24 cellular contexts compared by ENCODE assay signal in genomic region chrX:68842351-68842750, GRCh38. TPM values are rescaled to one million over a fixed set of nuclear protein-coding genes. Genes with fewer than 3 reads are reported as not detected.
A peak's percentile ranks its signal among the peaks of the same experiment; 100 is the strongest.
DNase-seq lines count a peak whose midpoint lies in the region; ATAC-seq, FAIRE-seq and TF ChIP-seq lines count a peak whose summit lies in the region.
"Had no signal": no experiment of that assay in that cellular context is flagged by ENCODE, and none has a peak within 500 bp of the region (broad histone marks: within the 10 kb centered on the region; RNA-seq: fewer than 3 reads in every experiment).

No MANE protein-coding gene starts in this region.

- dilution Hi-C loops in IMR-90 (cut with HindIII; ENCODE audit: low sequenced_read_pairs, unreplicated experiment): no loop called here

- TF ChIP-seq CTCF in IMR-90 (conservative IDR thresholded peaks at IDR 0.05; ENCODE audit: low read depth, low read length) (no peak), foreskin keratinocyte (conservative IDR thresholded peaks at IDR 0.05) (no peak), GM13977 (IDR thresholded peaks at IDR 0.05; ENCODE audit: extremely low read depth, insufficient read depth, missing control alignments) (no peak)

- no peak overlapping the region for H3K4ac ChIP-seq in IMR-90 (ENCODE audit: low read depth, low read length)

- H2BK20ac ChIP-seq in IMR-90 (ENCODE audit: low read depth, low read length): no peak overlapping the region

- H3K4me1 ChIP-seq in IMR-90 (ENCODE audit: control insufficient read depth, insufficient read depth, low read length): peaks cover 5% of the 10 kb centered on the region; the same call in 1 of the 2 replicates
- peaks cover 23% of the 10 kb centered on the region for H3K4me1 ChIP-seq in foreskin keratinocyte
- H3K4me1 ChIP-seq in small intestine (ENCODE audit: control insufficient read depth in 2 of 2, insufficient read depth in 1 of 2, low read depth in 1 of 2, low read length in 1 of 2): no peaks in the 10 kb centered on the region

- H3K18ac ChIP-seq in IMR-90 (ENCODE audit: low read depth, low read length): no peak overlapping the region

- no peak for ATAC-seq in IMR-90 (ENCODE audit: low read depth)
- ATAC-seq in T-helper 17 cell: no peak
- ATAC-seq in foreskin keratinocyte: peak; percentile 11
- no peak for ATAC-seq in HG02798 (IDR thresholded peaks at IDR 0.05; ENCODE audit: poor library complexity, unreplicated experiment)
- no peak for ATAC-seq in HG02840 (IDR thresholded peaks at IDR 0.05; ENCODE audit: low FRiP score, unreplicated experiment)
- ATAC-seq: CD8-positive, alpha-beta T cell; GM23338; stimulated activated naive CD8-positive, alpha-beta T cell treated with anti-CD3 and anti-CD28 coated beads, Interleukin-15, Interleukin-2, amounts not matched to agents 100 U/mL and 50 U/mL, for 24 hours had no signal

- no peak overlapping the region for H2AK9ac ChIP-seq in IMR-90 (replicated peaks; ENCODE audit: low read depth, low read length, poor library complexity)

- H3K79me1 ChIP-seq in IMR-90 (ENCODE audit: low read depth in 1 of 2, low read length in 2 of 2): peaks cover 0 to 11% of the 10 kb centered on the region in 2 experiments; a peak in 2 of 4 replicates

- H3K9me3 ChIP-seq in IMR-90 (ENCODE audit: control insufficient read depth, insufficient read depth, low read length) (no peaks in the 10 kb centered on the region), T-helper 17 cell (ENCODE audit: control insufficient read depth, low read length, poor library complexity, severe bottlenecking) (no peaks in the 10 kb centered on the region), small intestine (ENCODE audit: control insufficient read depth, low read depth) (no peaks in the 10 kb centered on the region)
- H3K9me3 ChIP-seq: heart left ventricle, sigmoid colon had no signal

- no peak overlapping the region for H3K56ac ChIP-seq in IMR-90 (ENCODE audit: extremely low read depth, insufficient read depth, low read length)

- H3K27me3 Mint-ChIP-seq in T-helper 17 cell: no peaks in the 10 kb centered on the region
- H3K27me3 Mint-ChIP-seq: activated B cell treated with CpG ODN at 0.5 μM for 24 hours; activated naive CD4-positive, alpha-beta T cell treated with anti-CD3 and anti-CD28 coated beads, Interleukin-2, amount 50 U/mL, for 24 hours had no signal

- in situ Hi-C loops in IMR-90 (cut with MboI; ENCODE audit: low sequenced_read_pairs) (loop anchor here (25.0 kb wide), 1 partner anchor 195 kb away; no protein-coding TSS in a partner anchor), GM13977 (cut with MboI; ENCODE audit: low pct_unique_long_range_greater_than_20kb, low sequenced_read_pairs, unreplicated experiment) (no loop called here)

- H4K91ac ChIP-seq in IMR-90 (ENCODE audit: insufficient read depth, low read depth, low read length): no peak overlapping the region

- H4K20me1 ChIP-seq in IMR-90 (ENCODE audit: insufficient read depth, low read length): peaks cover 10% of the 10 kb centered on the region

- WGBS in IMR-90 (ENCODE audit: extremely low coverage in 2 of 2, insufficient read length in 1 of 2), 2 experiments: no CpG with 5 or more reads among the region's 2 CpGs
- WGBS in small intestine, 3 donors: 8 to 53% (median 45%) methylated on average over 2 of the region's 2 CpGs

- H3K4me2 ChIP-seq in IMR-90 (ENCODE audit: low read depth, low read length): no peak overlapping the region
- H3K4me2 ChIP-seq: GM23338 had no signal

- peak overlapping the region; percentile 53 for H3K27ac Mint-ChIP-seq in T-helper 17 cell
- H3K27ac Mint-ChIP-seq: activated B cell treated with CpG ODN at 0.5 μM for 24 hours; activated naive CD4-positive, alpha-beta T cell treated with anti-CD3 and anti-CD28 coated beads, Interleukin-2, amount 50 U/mL, for 24 hours; CD8-positive, alpha-beta T cell; GM23338; HFFc6; nephron progenitor cell had no signal

- no TSS peak for BruUV-seq in IMR-90 (replicated peaks; lab: Mats Ljungman, UMichigan)

- FAIRE-seq in small intestine (lab: Jason Lieb, UNC): no peak
- FAIRE-seq: G401.6 had no signal

- H2BK120ac ChIP-seq in IMR-90 (ENCODE audit: low read depth, low read length): no peak overlapping the region

- intact Hi-C loops in IMR-90 (cut with micrococcal nuclease): no loop called here

- POLR2A ChIA-PET in IMR-90 (lab: Charles Lee; ENCODE audit: unreplicated experiment): no interaction called here

- CTCF ChIA-PET in IMR-90 (lab: Yijun Ruan, JAX): no interaction called here

- no peak for TF ChIP-seq RAD21 in IMR-90 (IDR thresholded peaks at IDR 0.05; ENCODE audit: low read length)

- H2AFZ ChIP-seq in IMR-90 (replicated peaks; ENCODE audit: low read length, poor library complexity): peak overlapping the region; percentile 48
- H2AFZ ChIP-seq: GM23338 had no signal

- no peak overlapping the region for H2BK15ac ChIP-seq in IMR-90 (ENCODE audit: low read depth, low read length)

- H3K9me1 ChIP-seq in IMR-90 (ENCODE audit: insufficient read depth, low read length): 0 out of 2 replicates have a peak, but pooled peaks cover 1% of the 10 kb centered on the region

- H3K36me3 Mint-ChIP-seq in T-helper 17 cell (ENCODE audit: low read depth): no peaks in the 10 kb centered on the region
- H3K36me3 Mint-ChIP-seq: activated naive CD4-positive, alpha-beta T cell treated with anti-CD3 and anti-CD28 coated beads, Interleukin-2, amount 50 U/mL, for 24 hours had no signal

- H3K27ac ChIP-seq in IMR-90 (ENCODE audit: insufficient read depth, low read length): no peak overlapping the region
- peak overlapping the region; percentile 43 for H3K27ac ChIP-seq in foreskin keratinocyte
- peak overlapping the region; percentile 60 to 79 for H3K27ac ChIP-seq in small intestine (ENCODE audit: low read depth in 1 of 2, low read length in 1 of 2)
- H3K27ac ChIP-seq: sigmoid colon had no signal

- DNase-seq in IMR-90 (no peak), T-helper 17 cell (no peak), foreskin keratinocyte (no peak), small intestine (peak; percentile 80), GM13977 (ENCODE audit: low spot score) (no peak)
- DNase-seq: activated B cell treated with CpG ODN at 0.5 μM for 24 hours; caudate nucleus; CD8-positive, alpha-beta T cell; HFFc6; midbrain; NCI-H187; NCI-H2227 treated with DMSO at 0.1 percent for 48 hours; NCI-H774; nephron progenitor cell; sigmoid colon; stimulated activated CD4-positive, alpha-beta T cell treated with anti-CD3 and anti-CD28 coated beads, Interleukin-15, amount 100 ng/mL, for 24 hours; stimulated activated naive CD8-positive, alpha-beta T cell treated with anti-CD3 and anti-CD28 coated beads, Interleukin-15, Interleukin-2, amounts not matched to agents 100 U/mL and 50 U/mL, for 24 hours; trophoblast cell had no signal

- H3K4me3 Mint-ChIP-seq in T-helper 17 cell: no peak overlapping the region
- H3K4me3 Mint-ChIP-seq: activated B cell treated with CpG ODN at 0.5 μM for 24 hours; activated naive CD4-positive, alpha-beta T cell treated with anti-CD3 and anti-CD28 coated beads, Interleukin-2, amount 50 U/mL, for 24 hours; CD8-positive, alpha-beta T cell; GM23338; HFFc6; nephron progenitor cell had no signal

- H4K5ac ChIP-seq in IMR-90 (ENCODE audit: low read depth, low read length): no peak overlapping the region

- H3K9ac ChIP-seq in IMR-90 (ENCODE audit: low read depth, low read length): no peak overlapping the region

- H3K4me3 ChIP-seq in IMR-90 (ENCODE audit: insufficient read depth, low read depth, low read length): no peak overlapping the region
- H3K4me3 ChIP-seq in small intestine (ENCODE audit: low read depth in 1 of 2, low read length in 2 of 2): no peak overlapping the region
- H3K4me3 ChIP-seq: GM23338, heart left ventricle, sigmoid colon had no signal

- no peak for TF ChIP-seq POLR2A in IMR-90 (IDR thresholded peaks at IDR 0.05; ENCODE audit: low read depth, low read length)

- H4K8ac ChIP-seq in IMR-90 (ENCODE audit: low read depth in 2 of 2, low read length in 2 of 2): no peak overlapping the region

- no peak overlapping the region for H2AK5ac ChIP-seq in IMR-90 (ENCODE audit: low read depth, low read length)

- H3K36me3 ChIP-seq in IMR-90 (ENCODE audit: control insufficient read depth, insufficient read depth, low read length) (peaks cover 22% of the 10 kb centered on the region; the same call in 1 of the 2 replicates), small intestine (ENCODE audit: control insufficient read depth in 2 of 2, insufficient read depth in 2 of 2, low read length in 2 of 2) (peaks cover 0 to 6% of the 10 kb centered on the region in 2 donors)

- H3K27me3 ChIP-seq in IMR-90 (ENCODE audit: control insufficient read depth, insufficient read depth, low read length): no peaks in the 10 kb centered on the region; the same call in 1 of the 2 replicates
- H3K27me3 ChIP-seq in foreskin keratinocyte: no peaks in the 10 kb centered on the region
- H3K27me3 ChIP-seq in small intestine (ENCODE audit: control insufficient read depth in 2 of 2, insufficient read depth in 2 of 2, low read length in 2 of 2): no peaks in the 10 kb centered on the region
- H3K27me3 ChIP-seq: heart left ventricle, sigmoid colon had no signal

- H3K14ac ChIP-seq in IMR-90 (replicated peaks; ENCODE audit: low read depth, low read length): no peak overlapping the region

- no peak overlapping the region for H3K23ac ChIP-seq in IMR-90 (ENCODE audit: low read depth, low read length)

- H3K4me1 Mint-ChIP-seq in T-helper 17 cell: peaks cover 2% of the 10 kb centered on the region
- H3K4me1 Mint-ChIP-seq: activated B cell treated with CpG ODN at 0.5 μM for 24 hours; activated naive CD4-positive, alpha-beta T cell treated with anti-CD3 and anti-CD28 coated beads, Interleukin-2, amount 50 U/mL, for 24 hours had no signal

- no peak overlapping the region for H2BK5ac ChIP-seq in IMR-90 (ENCODE audit: low read depth, low read length, poor library complexity, severe bottlenecking)

TF ChIP-seq in IMR-90, 13 proteins besides CTCF, POLR2A, EP300 and RAD21:
- no peak for TF ChIP-seq NFE2L2 (IDR thresholded peaks at IDR 0.05; ENCODE audit: low read depth, low read length)
- TF ChIP-seq SMC3 (IDR thresholded peaks at IDR 0.05; ENCODE audit: low read depth, low read length): no peak
- no peak for TF ChIP-seq MXI1 (IDR thresholded peaks at IDR 0.05; ENCODE audit: borderline replicate concordance, low read depth, low read length)
- no peak for TF ChIP-seq RFX5 (IDR thresholded peaks at IDR 0.05; ENCODE audit: low read depth, low read length)
- TF ChIP-seq FOS (IDR thresholded peaks at IDR 0.05; ENCODE audit: low read depth, low read length): no peak
- TF ChIP-seq CEBPB (IDR thresholded peaks at IDR 0.05; ENCODE audit: low read depth, low read length): no peak
- TF ChIP-seq BHLHE40 (IDR thresholded peaks at IDR 0.05; ENCODE audit: low read depth, low read length): no peak
- TF ChIP-seq MAZ (IDR thresholded peaks at IDR 0.05; ENCODE audit: borderline replicate concordance, low read depth, low read length): no peak

RNA-seq across cellular contexts. Expression of gene EFNB1, which starts 13.5 kb away (rescaled TPM):
- total RNA-seq in IMR-90 (2012; rRNA removed) (17.8 and 17.9 TPM in 2 replicates), T-helper 17 cell (1 to 10 TPM; 4.0 to 6.6 TPM), foreskin keratinocyte (186 and 223 TPM in 2 replicates)
- polyA plus RNA-seq in IMR-90 (2012; rRNA removed) (26.8 and 28.9 TPM in 2 replicates), foreskin keratinocyte (133 and 150 TPM in 2 replicates), small intestine (10 to 100 TPM; 21.9 to 47.0 (median 26.4) TPM)
- 21.0 and 40.2 TPM in 2 replicates for polyA plus RNA-seq in IMR-90 (2012; cell fraction: cytosol; rRNA removed)
- 20.1 and 22.0 TPM in 2 replicates for polyA plus RNA-seq in IMR-90 (2012; cell fraction: nucleus; rRNA removed; ENCODE audit: low replicate concordance)
